Comparison of ENCODE assay signal across 9 cellular contexts in the genomic region with DNA sequence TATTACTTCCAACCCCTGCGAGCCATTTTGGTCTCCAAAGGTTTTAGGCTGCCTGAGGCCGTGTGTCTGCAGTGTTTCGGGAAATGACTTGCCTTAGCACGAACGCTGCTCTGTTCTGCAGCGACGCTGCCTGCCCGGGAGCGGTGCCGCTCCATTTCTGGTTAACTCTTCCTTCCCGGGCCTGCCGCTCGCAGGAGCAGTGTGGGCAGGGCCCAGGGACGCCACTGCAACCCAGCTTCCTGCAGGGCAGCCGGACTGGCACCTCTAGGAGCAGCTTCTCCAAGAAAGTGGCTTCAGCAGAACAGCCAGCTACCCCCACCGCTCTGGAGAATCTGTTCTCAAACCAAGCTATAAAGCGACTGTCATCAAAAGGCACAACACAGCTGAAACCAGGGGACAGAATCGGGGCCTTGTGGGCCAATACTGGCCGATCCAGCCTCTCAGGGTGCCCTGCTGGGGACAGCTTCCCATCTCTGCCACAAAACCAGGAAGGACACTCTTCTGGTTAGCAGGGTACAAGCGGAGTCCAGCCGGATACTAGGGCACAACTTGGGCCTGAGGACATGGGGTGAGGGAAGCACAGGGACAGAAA.
DNase-seq lines count a peak whose midpoint lies in the region; ATAC-seq and TF ChIP-seq lines count a peak whose summit lies in the region.
"Had no signal": no experiment of that assay in that cellular context is flagged by ENCODE, and none has a peak within 500 bp of the region (broad histone marks: within the 10 kb centered on the region; RNA-seq: fewer than 3 reads in every experiment).

No MANE protein-coding gene starts in this region.

- no peaks in the 10 kb centered on the region for H3K79me2 ChIP-seq in SK-N-SH (ENCODE audit: insufficient read depth)

- H3K36me3 ChIP-seq in SK-N-SH (replicated peaks in 1 of 2; ENCODE audit: control insufficient read depth in 1 of 2, insufficient read depth in 2 of 2, low read length in 1 of 2), result no peaks in the 10 kb centered on the region
- H3K36me3 ChIP-seq: colonic mucosa had no signal

- CTCF ChIA-PET in SK-N-SH (lab: Yijun Ruan, JAX), result interaction anchor here (1.0 to 5.6 kb wide), 11 partner anchors 9 to 277 kb away, joined by 3 to 41 read pairs (median 6); a partner anchor contains a TSS

- peak in 1 of 2 experiments; percentile 57; a peak in 2 of 4 replicates for TF ChIP-seq EP300 in SK-N-SH (IDR thresholded peaks at IDR 0.05; ENCODE audit: borderline replicate concordance in 1 of 2, low read depth in 1 of 2, low read length in 1 of 2)

- H3K4me3 ChIP-seq in AG10803 (ENCODE audit: low read length) (peak overlapping the region; percentile 13), SK-N-SH (ENCODE audit: low read depth in 2 of 2, low read length in 1 of 2) (no peak overlapping the region)
- H3K4me3 ChIP-seq: colonic mucosa had no signal

- H3K27ac Mint-ChIP-seq in activated naive CD8-positive, alpha-beta T cell treated with anti-CD3 and anti-CD28 coated beads, Interleukin-2, amount 50 U/mL, for 24 hours, result no peak overlapping the region

- POLR2A ChIA-PET in SK-N-SH (lab: Yijun Ruan, JAX), result interaction anchor here (0.9 to 3.7 kb wide), 8 partner anchors 12 to 129 kb away, joined by 3 to 40 read pairs (median 6); a partner anchor contains a TSS

- H3K27ac ChIP-seq in SK-N-SH (ENCODE audit: low read depth in 2 of 2, low read length in 1 of 2), result peak overlapping the region in 1 of 2 experiments; percentile 98; a peak in 2 of 4 replicates
- H3K27ac ChIP-seq: colonic mucosa had no signal

- H2AFZ ChIP-seq in SK-N-SH (ENCODE audit: low read depth), result no peak overlapping the region

- H4K20me1 ChIP-seq in SK-N-SH (ENCODE audit: insufficient read depth), result no peaks in the 10 kb centered on the region

- no peaks in the 10 kb centered on the region for H3K36me3 Mint-ChIP-seq in activated naive CD8-positive, alpha-beta T cell treated with anti-CD3 and anti-CD28 coated beads, Interleukin-2, amount 50 U/mL, for 24 hours (ENCODE audit: low read depth)

- H3K4me2 ChIP-seq in SK-N-SH, result peak overlapping the region; percentile 37; the same call in 1 of the 2 replicates

- H3K27me3 ChIP-seq in SK-N-SH (ENCODE audit: insufficient read depth), result no peaks in the 10 kb centered on the region
- H3K27me3 ChIP-seq: colonic mucosa had no signal

- peaks cover 0 to 30% of the 10 kb centered on the region in 2 experiments; a peak in 2 of 4 replicates for H3K4me1 ChIP-seq in SK-N-SH (ENCODE audit: control insufficient read depth in 1 of 2, insufficient read depth in 2 of 2, low read depth in 1 of 2, low read length in 1 of 2)
- H3K4me1 ChIP-seq: colonic mucosa had no signal

- TF ChIP-seq CTCF in AG10803 (conservative IDR thresholded peaks at IDR 0.05; ENCODE audit: low read length) (no peak), SK-N-SH (IDR thresholded peaks at IDR 0.05) (no peak)

- WGBS in SK-N-SH (ENCODE audit: low lambda C conversion rate), result 23% methylated on average over 11 of the region's 21 CpGs

- peak; percentile 45; the same call in 1 of the 2 replicates for TF ChIP-seq RAD21 in SK-N-SH (IDR thresholded peaks at IDR 0.05; ENCODE audit: low read length)

- no peaks in the 10 kb centered on the region for H3K9me2 ChIP-seq in SK-N-SH

- no peak overlapping the region for H3K4me3 Mint-ChIP-seq in activated naive CD8-positive, alpha-beta T cell treated with anti-CD3 and anti-CD28 coated beads, Interleukin-2, amount 50 U/mL, for 24 hours

- no peaks in the 10 kb centered on the region for H3K4me1 Mint-ChIP-seq in activated naive CD8-positive, alpha-beta T cell treated with anti-CD3 and anti-CD28 coated beads, Interleukin-2, amount 50 U/mL, for 24 hours

- peaks cover 16% of the 10 kb centered on the region for H3K27me3 Mint-ChIP-seq in activated naive CD8-positive, alpha-beta T cell treated with anti-CD3 and anti-CD28 coated beads, Interleukin-2, amount 50 U/mL, for 24 hours

- no peaks in the 10 kb centered on the region for H3K9me3 ChIP-seq in SK-N-SH
- H3K9me3 ChIP-seq: colonic mucosa had no signal

- H3K9me3 Mint-ChIP-seq in activated naive CD8-positive, alpha-beta T cell treated with anti-CD3 and anti-CD28 coated beads, Interleukin-2, amount 50 U/mL, for 24 hours, result no peaks in the 10 kb centered on the region

- no peak overlapping the region for H3K9ac ChIP-seq in SK-N-SH

- ATAC-seq in HG02798 (IDR thresholded peaks at IDR 0.05; ENCODE audit: poor library complexity, unreplicated experiment), result no peak
- no peak for ATAC-seq in activated naive CD8-positive, alpha-beta T cell treated with anti-CD3 and anti-CD28 coated beads, Interleukin-2, amount 50 U/mL, for 24 hours

- DNase-seq in AG10803 (ENCODE audit: low read depth), result peak; percentile 31
- peak; percentile 73 for DNase-seq in SK-N-SH
- DNase-seq in foreskin melanocyte, result peak; percentile 62
- peak; percentile 28 for DNase-seq in occipital lobe (lab: John Stamatoyannopoulos, UW)
- no peak for DNase-seq in activated naive CD8-positive, alpha-beta T cell treated with anti-CD3 and anti-CD28 coated beads, Interleukin-2, amount 50 U/mL, for 24 hours
- no peak for DNase-seq in MV-4-11 (lab: John Stamatoyannopoulos, UW)
- no peak for DNase-seq in NCI-H345 treated with DMSO at 0.1 percent for 48 hours (lab: John Stamatoyannopoulos, UW; ENCODE audit: unreplicated experiment)
- DNase-seq: colonic mucosa had no signal

- H3F3A ChIP-seq in SK-N-SH (replicated peaks; ENCODE audit: insufficient read depth), result no peaks in the 10 kb centered on the region

TF ChIP-seq in SK-N-SH, 30 proteins besides CTCF, POLR2A, EP300 and RAD21:
- TF ChIP-seq YY1 (IDR thresholded peaks at IDR 0.05; ENCODE audit: low read depth) (no peak), RCOR1 (IDR thresholded peaks at IDR 0.05; ENCODE audit: low read length) (no peak), MXI1 (IDR thresholded peaks at IDR 0.05; ENCODE audit: low read depth, low read length) (no peak), RFX5 (IDR thresholded peaks at IDR 0.05; ENCODE audit: low read length) (no peak), MEF2A (IDR thresholded peaks at IDR 0.05; ENCODE audit: borderline replicate concordance, low read depth) (no peak), CHD2 (IDR thresholded peaks at IDR 0.05; ENCODE audit: low read length, partially characterized antibody) (no peak), FOXJ3 (CRISPR knock-in tag; IDR thresholded peaks at IDR 0.05) (no peak), FOSL2 (IDR thresholded peaks at IDR 0.05; ENCODE audit: borderline replicate concordance, low read depth) (no peak), NRF1 (IDR thresholded peaks at IDR 0.05; ENCODE audit: low read depth, low read length) (no peak), TEAD4 (IDR thresholded peaks at IDR 0.05; ENCODE audit: borderline replicate concordance, insufficient read depth) (no peak), SMC3 (IDR thresholded peaks at IDR 0.05; ENCODE audit: low read depth, low read length) (no peak), POLR2AphosphoS5 (IDR thresholded peaks at IDR 0.05; ENCODE audit: low read depth, low read length) (no peak), TCF12 (IDR thresholded peaks at IDR 0.05) (no peak), ELF1 (IDR thresholded peaks at IDR 0.05) (no peak), NFIC (IDR thresholded peaks at IDR 0.05; ENCODE audit: borderline replicate concordance) (no peak), FOXM1 (IDR thresholded peaks at IDR 0.05; ENCODE audit: low read depth) (no peak)
- TF ChIP-seq, protein P1, sequence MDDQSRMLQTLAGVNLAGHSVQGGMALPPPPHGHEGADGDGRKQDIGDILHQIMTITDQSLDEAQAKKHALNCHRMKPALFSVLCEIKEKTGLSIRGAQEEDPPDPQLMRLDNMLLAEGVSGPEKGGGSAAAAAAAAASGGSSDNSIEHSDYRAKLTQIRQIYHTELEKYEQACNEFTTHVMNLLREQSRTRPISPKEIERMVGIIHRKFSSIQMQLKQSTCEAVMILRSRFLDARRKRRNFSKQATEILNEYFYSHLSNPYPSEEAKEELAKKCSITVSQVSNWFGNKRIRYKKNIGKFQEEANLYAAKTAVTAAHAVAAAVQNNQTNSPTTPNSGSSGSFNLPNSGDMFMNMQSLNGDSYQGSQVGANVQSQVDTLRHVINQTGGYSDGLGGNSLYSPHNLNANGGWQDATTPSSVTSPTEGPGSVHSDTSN (IDR thresholded peaks at IDR 0.05), result no peak
- TF ChIP-seq, protein P2, sequence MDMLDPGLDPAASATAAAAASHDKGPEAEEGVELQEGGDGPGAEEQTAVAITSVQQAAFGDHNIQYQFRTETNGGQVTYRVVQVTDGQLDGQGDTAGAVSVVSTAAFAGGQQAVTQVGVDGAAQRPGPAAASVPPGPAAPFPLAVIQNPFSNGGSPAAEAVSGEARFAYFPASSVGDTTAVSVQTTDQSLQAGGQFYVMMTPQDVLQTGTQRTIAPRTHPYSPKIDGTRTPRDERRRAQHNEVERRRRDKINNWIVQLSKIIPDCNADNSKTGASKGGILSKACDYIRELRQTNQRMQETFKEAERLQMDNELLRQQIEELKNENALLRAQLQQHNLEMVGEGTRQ (IDR thresholded peaks at IDR 0.05; ENCODE audit: borderline replicate concordance, low read depth, low read length), result no peak
- TF ChIP-seq, protein P3, sequence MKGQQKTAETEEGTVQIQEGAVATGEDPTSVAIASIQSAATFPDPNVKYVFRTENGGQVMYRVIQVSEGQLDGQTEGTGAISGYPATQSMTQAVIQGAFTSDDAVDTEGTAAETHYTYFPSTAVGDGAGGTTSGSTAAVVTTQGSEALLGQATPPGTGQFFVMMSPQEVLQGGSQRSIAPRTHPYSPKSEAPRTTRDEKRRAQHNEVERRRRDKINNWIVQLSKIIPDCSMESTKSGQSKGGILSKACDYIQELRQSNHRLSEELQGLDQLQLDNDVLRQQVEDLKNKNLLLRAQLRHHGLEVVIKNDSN (IDR thresholded peaks at IDR 0.05; ENCODE audit: borderline replicate concordance, low read depth), result no peak
- TF ChIP-seq, protein P4, sequence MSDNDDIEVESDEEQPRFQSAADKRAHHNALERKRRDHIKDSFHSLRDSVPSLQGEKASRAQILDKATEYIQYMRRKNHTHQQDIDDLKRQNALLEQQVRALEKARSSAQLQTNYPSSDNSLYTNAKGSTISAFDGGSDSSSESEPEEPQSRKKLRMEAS (IDR thresholded peaks at IDR 0.05; ENCODE audit: low read depth), result no peak

Comparison
In these comparisons a context has a peak if more than half of its experiments do, and no peak if none do; other contexts are left out.
1. DNase-seq: peak in AG10803 (single experiment), SK-N-SH (single experiment), foreskin melanocyte (single experiment) and occipital lobe (single experiment); none in activated naive CD8-positive, alpha-beta T cell treated with anti-CD3 and anti-CD28 coated beads, Interleukin-2, amount 50 U/mL, for 24 hours (single experiment), MV-4-11 (single experiment) and NCI-H345 treated with DMSO at 0.1 percent for 48 hours (single experiment).